24 cellular contexts compared by ENCODE assay signal in the genomic region with DNA sequence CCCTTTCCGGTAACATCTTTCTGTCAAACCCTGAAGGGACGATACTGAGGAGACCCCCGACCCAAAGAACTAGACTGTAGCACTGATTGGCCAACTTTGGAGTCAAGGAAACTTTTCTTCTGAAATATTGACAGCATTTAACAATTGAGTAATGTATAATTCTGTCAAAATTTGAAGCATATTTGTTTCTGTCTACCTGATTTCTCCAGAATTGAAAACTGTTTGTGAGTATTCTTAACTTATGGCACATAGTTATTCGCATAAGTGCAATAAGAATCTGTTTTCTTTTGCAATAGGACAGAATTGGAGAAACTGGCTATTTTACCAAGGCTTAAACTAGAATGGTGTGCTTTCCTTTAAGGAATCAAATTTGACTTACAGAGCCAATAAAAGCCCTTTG.
"Had no signal": no experiment of that assay in that cellular context is flagged by ENCODE, and none has a peak within 500 bp of the region (broad histone marks: within the 10 kb centered on the region; RNA-seq: fewer than 3 reads in every experiment).

No MANE protein-coding gene starts in this region.

- H3K27ac Mint-ChIP-seq: activated CD8-positive, alpha-beta T cell treated with anti-CD3 and anti-CD28 coated beads, Interleukin-2, amount 10 ng/mL, durations not matched to agents 7 days and 5 days; activated naive CD8-positive, alpha-beta T cell treated with anti-CD3 and anti-CD28 coated beads for 36 hours; T-helper 17 cell; WTC11 had no signal

- DNase-seq: activated CD4-positive, alpha-beta T cell treated with anti-CD3 and anti-CD28 coated beads for 48 hours; activated CD4-positive, alpha-beta T cell treated with anti-CD3 and anti-CD28 coated beads, Interleukin-2, amount 50 U/mL, for 4 hours; activated CD4-positive, CD25-positive, alpha-beta regulatory T cell treated with anti-CD3 and anti-CD28 coated beads, Interleukin-2, amount 50 U/mL, for 72 hours; activated CD8-positive, alpha-beta memory T cell treated with anti-CD3 and anti-CD28 coated beads, Interleukin-2, amount 50 U/mL, for 48 hours; activated CD8-positive, alpha-beta T cell treated with anti-CD3 and anti-CD28 coated beads, Interleukin-2, amount 10 ng/mL, durations not matched to agents 7 days and 5 days; activated effector memory CD4-positive, alpha-beta T cell treated with anti-CD3 and anti-CD28 coated beads, Interleukin-2, amount 50 U/mL, for 16 hours; activated naive CD4-positive, alpha-beta T cell treated with Interleukin-2 at 50 U/mL for 16 hours; activated naive CD8-positive, alpha-beta T cell treated with anti-CD3 and anti-CD28 coated beads for 36 hours; activated T-cell treated with anti-CD3 and anti-CD28 coated beads, Interleukin-2, amount 50 U/mL, for 1 hour; Karpas-422; NCI-H1048; NCI-H146; NCI-H187 treated with DMSO at 0.1 percent for 48 hours; NCI-H2081 treated with DMSO at 0.1 percent for 48 hours; NCI-H2227 treated with DMSO at 0.1 percent for 48 hours; NCI-H446 treated with DMSO at 0.1 percent for 48 hours; NCI-H526; NCI-H774; PC-3; SHP77; T-helper 17 cell; T-helper 9 cell had no signal

- ATAC-seq: activated CD8-positive, alpha-beta T cell treated with anti-CD3 and anti-CD28 coated beads, Interleukin-2, amount 10 ng/mL, durations not matched to agents 7 days and 5 days; K562; PC-3; T-helper 17 cell; WTC11 had no signal

- H3K27me3 Mint-ChIP-seq: activated naive CD8-positive, alpha-beta T cell treated with anti-CD3 and anti-CD28 coated beads for 36 hours; T-helper 17 cell had no signal

- H3K4me3 ChIP-seq: K562 had no signal

- H3K4me3 Mint-ChIP-seq: activated CD8-positive, alpha-beta T cell treated with anti-CD3 and anti-CD28 coated beads, Interleukin-2, amount 10 ng/mL, durations not matched to agents 7 days and 5 days; activated naive CD8-positive, alpha-beta T cell treated with anti-CD3 and anti-CD28 coated beads for 36 hours; T-helper 17 cell; WTC11 had no signal

- H3K4me1 Mint-ChIP-seq: WTC11 had no signal
